ENCODE assay signal across 1 cellular context in the genomic region with DNA sequence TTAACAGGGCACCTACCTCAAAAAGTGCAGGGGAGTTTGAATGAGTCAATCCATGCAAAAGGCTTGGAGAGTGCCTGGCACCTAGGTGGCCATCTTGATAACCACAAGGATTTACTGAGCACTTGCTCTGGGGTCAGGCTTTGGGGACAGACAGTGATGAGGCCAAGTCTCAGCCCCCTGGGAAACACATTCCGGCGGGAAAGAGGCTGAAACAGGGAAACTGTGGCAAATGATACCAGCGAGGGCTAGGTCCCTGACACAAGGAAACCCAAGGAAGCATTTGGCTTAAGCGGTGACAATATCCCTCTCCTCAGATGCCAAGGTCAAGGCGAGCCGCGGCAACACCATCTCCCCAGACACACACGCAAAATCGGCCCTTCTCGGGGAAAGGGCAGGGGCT.
TF ChIP-seq lines count a peak whose summit lies in the region.

No MANE protein-coding gene starts in this region.

TF ChIP-seq in SK-N-SH treated with all-trans-retinoic acid at 6 μM for 48 hours, 23 proteins besides CTCF, POLR2A, EP300 and RAD21 (continued from another document):
- TF ChIP-seq, protein P1, sequence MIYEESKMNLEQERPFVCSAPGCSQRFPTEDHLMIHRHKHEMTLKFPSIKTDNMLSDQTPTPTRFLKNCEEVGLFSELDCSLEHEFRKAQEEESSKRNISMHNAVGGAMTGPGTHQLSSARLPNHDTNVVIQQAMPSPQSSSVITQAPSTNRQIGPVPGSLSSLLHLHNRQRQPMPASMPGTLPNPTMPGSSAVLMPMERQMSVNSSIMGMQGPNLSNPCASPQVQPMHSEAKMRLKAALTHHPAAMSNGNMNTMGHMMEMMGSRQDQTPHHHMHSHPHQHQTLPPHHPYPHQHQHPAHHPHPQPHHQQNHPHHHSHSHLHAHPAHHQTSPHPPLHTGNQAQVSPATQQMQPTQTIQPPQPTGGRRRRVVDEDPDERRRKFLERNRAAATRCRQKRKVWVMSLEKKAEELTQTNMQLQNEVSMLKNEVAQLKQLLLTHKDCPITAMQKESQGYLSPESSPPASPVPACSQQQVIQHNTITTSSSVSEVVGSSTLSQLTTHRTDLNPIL (CRISPR knock-in tag; IDR thresholded peaks at IDR 0.05; ENCODE audit: low read depth) = no peak
- TF ChIP-seq TCF4 (CRISPR knock-in tag; IDR thresholded peaks at IDR 0.05; ENCODE audit: borderline replicate concordance) (no peak), ESRRG (CRISPR knock-in tag; IDR thresholded peaks at IDR 0.05) (no peak), TOX (CRISPR knock-in tag; IDR thresholded peaks at IDR 0.05; ENCODE audit: borderline replicate concordance) (no peak), GLIS3 (CRISPR knock-in tag; IDR thresholded peaks at IDR 0.05) (no peak), ISL1 (CRISPR knock-in tag; IDR thresholded peaks at IDR 0.05) (no peak)
- TF ChIP-seq, protein P2, sequence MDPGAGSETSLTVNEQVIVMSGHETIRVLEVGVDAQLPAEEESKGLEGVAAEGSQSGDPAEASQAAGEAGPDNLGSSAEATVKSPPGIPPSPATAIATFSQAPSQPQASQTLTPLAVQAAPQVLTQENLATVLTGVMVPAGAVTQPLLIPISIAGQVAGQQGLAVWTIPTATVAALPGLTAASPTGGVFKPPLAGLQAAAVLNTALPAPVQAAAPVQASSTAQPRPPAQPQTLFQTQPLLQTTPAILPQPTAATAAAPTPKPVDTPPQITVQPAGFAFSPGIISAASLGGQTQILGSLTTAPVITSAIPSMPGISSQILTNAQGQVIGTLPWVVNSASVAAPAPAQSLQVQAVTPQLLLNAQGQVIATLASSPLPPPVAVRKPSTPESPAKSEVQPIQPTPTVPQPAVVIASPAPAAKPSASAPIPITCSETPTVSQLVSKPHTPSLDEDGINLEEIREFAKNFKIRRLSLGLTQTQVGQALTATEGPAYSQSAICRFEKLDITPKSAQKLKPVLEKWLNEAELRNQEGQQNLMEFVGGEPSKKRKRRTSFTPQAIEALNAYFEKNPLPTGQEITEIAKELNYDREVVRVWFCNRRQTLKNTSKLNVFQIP (CRISPR knock-in tag; IDR thresholded peaks at IDR 0.05; ENCODE audit: borderline replicate concordance, low read depth) = no peak
